ENCODE assay signal across 1 cellular context in the genomic region with DNA sequence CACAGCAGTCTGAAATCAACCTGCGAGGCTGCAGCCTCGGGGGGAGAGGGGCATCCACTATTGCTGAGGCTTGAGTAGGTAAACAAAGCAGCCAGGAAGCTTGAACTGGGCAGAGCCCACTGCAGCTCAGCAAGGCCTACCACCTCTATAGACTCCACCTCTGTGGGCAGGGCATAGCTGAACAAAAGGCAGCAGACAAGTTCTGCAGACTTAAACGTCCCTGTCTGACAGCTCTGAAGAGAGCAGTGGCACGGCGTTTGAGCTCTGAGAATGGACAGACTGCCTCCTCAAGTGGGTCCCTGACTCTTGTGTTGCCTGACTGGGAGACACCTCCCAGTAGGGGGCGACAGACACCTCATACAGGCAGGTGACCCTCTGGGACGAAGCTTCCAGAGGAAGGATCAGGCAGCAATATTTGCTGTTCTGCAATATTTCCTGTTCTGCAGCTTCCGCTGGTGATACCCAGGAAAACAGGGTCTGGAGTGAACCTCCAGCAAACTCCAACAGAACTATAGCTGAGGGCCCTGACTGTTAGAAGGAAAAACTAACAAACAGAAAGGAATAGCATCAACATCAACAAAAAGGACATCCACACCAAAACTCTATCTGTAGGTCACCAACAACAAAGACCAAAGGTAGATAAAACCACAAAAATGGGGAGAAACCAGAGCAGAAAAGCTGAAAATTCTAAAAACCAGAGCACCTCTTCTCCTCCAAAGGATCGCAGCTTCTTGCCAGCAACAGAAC.
TF ChIP-seq lines count a peak whose summit lies in the region.
"Not testable (repeated sequence)": the region's sequence is repeated elsewhere in the genome, so short reads cannot be mapped to it uniquely, and the experiment has no call there.

No MANE protein-coding gene starts in this region.

TF ChIP-seq in HepG2, 621 proteins besides CTCF, POLR2A, EP300 and RAD21 (continued from another document):
- TF ChIP-seq, protein P1, sequence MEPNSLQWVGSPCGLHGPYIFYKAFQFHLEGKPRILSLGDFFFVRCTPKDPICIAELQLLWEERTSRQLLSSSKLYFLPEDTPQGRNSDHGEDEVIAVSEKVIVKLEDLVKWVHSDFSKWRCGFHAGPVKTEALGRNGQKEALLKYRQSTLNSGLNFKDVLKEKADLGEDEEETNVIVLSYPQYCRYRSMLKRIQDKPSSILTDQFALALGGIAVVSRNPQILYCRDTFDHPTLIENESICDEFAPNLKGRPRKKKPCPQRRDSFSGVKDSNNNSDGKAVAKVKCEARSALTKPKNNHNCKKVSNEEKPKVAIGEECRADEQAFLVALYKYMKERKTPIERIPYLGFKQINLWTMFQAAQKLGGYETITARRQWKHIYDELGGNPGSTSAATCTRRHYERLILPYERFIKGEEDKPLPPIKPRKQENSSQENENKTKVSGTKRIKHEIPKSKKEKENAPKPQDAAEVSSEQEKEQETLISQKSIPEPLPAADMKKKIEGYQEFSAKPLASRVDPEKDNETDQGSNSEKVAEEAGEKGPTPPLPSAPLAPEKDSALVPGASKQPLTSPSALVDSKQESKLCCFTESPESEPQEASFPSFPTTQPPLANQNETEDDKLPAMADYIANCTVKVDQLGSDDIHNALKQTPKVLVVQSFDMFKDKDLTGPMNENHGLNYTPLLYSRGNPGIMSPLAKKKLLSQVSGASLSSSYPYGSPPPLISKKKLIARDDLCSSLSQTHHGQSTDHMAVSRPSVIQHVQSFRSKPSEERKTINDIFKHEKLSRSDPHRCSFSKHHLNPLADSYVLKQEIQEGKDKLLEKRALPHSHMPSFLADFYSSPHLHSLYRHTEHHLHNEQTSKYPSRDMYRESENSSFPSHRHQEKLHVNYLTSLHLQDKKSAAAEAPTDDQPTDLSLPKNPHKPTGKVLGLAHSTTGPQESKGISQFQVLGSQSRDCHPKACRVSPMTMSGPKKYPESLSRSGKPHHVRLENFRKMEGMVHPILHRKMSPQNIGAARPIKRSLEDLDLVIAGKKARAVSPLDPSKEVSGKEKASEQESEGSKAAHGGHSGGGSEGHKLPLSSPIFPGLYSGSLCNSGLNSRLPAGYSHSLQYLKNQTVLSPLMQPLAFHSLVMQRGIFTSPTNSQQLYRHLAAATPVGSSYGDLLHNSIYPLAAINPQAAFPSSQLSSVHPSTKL (CRISPR knock-in tag; IDR thresholded peaks at IDR 0.05): peak; percentile 41; the same call in 1 of the 2 replicates
- peak; percentile 25; the same call in 1 of the 2 replicates for TF ChIP-seq ZFY (CRISPR knock-in tag; IDR thresholded peaks at IDR 0.05)
- not testable (repeated sequence) for TF ChIP-seq SOX6 (IDR thresholded peaks at IDR 0.05)
- peak; percentile 28; the same call in 1 of the 2 replicates for TF ChIP-seq SOX6 (CRISPR knock-in tag; IDR thresholded peaks at IDR 0.05)
- peak; percentile 22; the same call in 1 of the 2 replicates for TF ChIP-seq FOSL2 (CRISPR knock-in tag; IDR thresholded peaks at IDR 0.05)
- peak; percentile 36; the same call in 1 of the 2 replicates for TF ChIP-seq YEATS4 (CRISPR knock-in tag; IDR thresholded peaks at IDR 0.05; ENCODE audit: borderline replicate concordance)
- TF ChIP-seq, protein P2, sequence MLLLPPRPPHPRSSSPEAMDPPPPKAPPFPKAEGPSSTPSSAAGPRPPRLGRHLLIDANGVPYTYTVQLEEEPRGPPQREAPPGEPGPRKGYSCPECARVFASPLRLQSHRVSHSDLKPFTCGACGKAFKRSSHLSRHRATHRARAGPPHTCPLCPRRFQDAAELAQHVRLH (CRISPR knock-in tag; IDR thresholded peaks at IDR 0.05; ENCODE audit: borderline replicate concordance, low read depth): 0 out of 2 replicates have a peak, but pooled peaks have one; percentile 58
- 0 out of 2 replicates have a peak, but pooled peaks have one; percentile 44 for TF ChIP-seq ISL2 (CRISPR knock-in tag; IDR thresholded peaks at IDR 0.05)
- TF ChIP-seq, protein P3, sequence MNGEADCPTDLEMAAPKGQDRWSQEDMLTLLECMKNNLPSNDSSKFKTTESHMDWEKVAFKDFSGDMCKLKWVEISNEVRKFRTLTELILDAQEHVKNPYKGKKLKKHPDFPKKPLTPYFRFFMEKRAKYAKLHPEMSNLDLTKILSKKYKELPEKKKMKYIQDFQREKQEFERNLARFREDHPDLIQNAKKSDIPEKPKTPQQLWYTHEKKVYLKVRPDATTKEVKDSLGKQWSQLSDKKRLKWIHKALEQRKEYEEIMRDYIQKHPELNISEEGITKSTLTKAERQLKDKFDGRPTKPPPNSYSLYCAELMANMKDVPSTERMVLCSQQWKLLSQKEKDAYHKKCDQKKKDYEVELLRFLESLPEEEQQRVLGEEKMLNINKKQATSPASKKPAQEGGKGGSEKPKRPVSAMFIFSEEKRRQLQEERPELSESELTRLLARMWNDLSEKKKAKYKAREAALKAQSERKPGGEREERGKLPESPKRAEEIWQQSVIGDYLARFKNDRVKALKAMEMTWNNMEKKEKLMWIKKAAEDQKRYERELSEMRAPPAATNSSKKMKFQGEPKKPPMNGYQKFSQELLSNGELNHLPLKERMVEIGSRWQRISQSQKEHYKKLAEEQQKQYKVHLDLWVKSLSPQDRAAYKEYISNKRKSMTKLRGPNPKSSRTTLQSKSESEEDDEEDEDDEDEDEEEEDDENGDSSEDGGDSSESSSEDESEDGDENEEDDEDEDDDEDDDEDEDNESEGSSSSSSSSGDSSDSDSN (CRISPR knock-in tag; IDR thresholded peaks at IDR 0.05): 0 out of 2 replicates have a peak, but pooled peaks have one; percentile 23
- TF ChIP-seq SMC3 (IDR thresholded peaks at IDR 0.05; ENCODE audit: low read length): peak; percentile 33; the same call in 1 of the 2 replicates
- 0 out of 2 replicates have a peak, but pooled peaks have one; percentile 51 for TF ChIP-seq GATAD2A (CRISPR knock-in tag; IDR thresholded peaks at IDR 0.05)
- 0 out of 2 replicates have a peak, but pooled peaks have one; percentile 24 for TF ChIP-seq EED (CRISPR knock-in tag; IDR thresholded peaks at IDR 0.05)
- TF ChIP-seq, protein P4, sequence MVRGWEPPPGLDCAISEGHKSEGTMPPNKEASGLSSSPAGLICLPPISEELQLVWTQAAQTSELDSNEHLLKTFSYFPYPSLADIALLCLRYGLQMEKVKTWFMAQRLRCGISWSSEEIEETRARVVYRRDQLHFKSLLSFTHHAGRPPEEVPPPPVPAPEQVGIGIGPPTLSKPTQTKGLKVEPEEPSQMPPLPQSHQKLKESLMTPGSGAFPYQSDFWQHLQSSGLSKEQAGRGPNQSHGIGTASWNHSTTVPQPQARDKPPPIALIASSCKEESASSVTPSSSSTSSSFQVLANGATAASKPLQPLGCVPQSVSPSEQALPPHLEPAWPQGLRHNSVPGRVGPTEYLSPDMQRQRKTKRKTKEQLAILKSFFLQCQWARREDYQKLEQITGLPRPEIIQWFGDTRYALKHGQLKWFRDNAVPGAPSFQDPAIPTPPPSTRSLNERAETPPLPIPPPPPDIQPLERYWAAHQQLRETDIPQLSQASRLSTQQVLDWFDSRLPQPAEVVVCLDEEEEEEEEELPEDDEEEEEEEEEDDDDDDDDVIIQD (CRISPR knock-in tag; IDR thresholded peaks at IDR 0.05; ENCODE audit: low read depth): peak; percentile 33; the same call in 1 of the 2 replicates
- peak; percentile 38; the same call in 1 of the 2 replicates for TF ChIP-seq FOXJ3 (CRISPR knock-in tag; IDR thresholded peaks at IDR 0.05; ENCODE audit: borderline replicate concordance)
- 0 out of 2 replicates have a peak, but pooled peaks have one; percentile 39 for TF ChIP-seq KAT7 (CRISPR knock-in tag; IDR thresholded peaks at IDR 0.05; ENCODE audit: borderline replicate concordance)
- TF ChIP-seq, protein P5, sequence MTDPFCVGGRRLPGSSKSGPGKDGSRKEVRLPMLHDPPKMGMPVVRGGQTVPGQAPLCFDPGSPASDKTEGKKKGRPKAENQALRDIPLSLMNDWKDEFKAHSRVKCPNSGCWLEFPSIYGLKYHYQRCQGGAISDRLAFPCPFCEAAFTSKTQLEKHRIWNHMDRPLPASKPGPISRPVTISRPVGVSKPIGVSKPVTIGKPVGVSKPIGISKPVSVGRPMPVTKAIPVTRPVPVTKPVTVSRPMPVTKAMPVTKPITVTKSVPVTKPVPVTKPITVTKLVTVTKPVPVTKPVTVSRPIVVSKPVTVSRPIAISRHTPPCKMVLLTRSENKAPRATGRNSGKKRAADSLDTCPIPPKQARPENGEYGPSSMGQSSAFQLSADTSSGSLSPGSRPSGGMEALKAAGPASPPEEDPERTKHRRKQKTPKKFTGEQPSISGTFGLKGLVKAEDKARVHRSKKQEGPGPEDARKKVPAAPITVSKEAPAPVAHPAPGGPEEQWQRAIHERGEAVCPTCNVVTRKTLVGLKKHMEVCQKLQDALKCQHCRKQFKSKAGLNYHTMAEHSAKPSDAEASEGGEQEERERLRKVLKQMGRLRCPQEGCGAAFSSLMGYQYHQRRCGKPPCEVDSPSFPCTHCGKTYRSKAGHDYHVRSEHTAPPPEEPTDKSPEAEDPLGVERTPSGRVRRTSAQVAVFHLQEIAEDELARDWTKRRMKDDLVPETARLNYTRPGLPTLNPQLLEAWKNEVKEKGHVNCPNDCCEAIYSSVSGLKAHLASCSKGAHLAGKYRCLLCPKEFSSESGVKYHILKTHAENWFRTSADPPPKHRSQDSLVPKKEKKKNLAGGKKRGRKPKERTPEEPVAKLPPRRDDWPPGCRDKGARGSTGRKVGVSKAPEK (CRISPR knock-in tag; IDR thresholded peaks at IDR 0.05; ENCODE audit: borderline replicate concordance): 0 out of 2 replicates have a peak, but pooled peaks have one; percentile 32
- peak; percentile 68; the same call in 1 of the 2 replicates for TF ChIP-seq ZNF292 (CRISPR knock-in tag; IDR thresholded peaks at IDR 0.05; ENCODE audit: borderline replicate concordance, low read depth)
- 0 out of 2 replicates have a peak, but pooled peaks have one; percentile 26 for TF ChIP-seq PHF21A (CRISPR knock-in tag; IDR thresholded peaks at IDR 0.05)
- TF ChIP-seq, protein P6, sequence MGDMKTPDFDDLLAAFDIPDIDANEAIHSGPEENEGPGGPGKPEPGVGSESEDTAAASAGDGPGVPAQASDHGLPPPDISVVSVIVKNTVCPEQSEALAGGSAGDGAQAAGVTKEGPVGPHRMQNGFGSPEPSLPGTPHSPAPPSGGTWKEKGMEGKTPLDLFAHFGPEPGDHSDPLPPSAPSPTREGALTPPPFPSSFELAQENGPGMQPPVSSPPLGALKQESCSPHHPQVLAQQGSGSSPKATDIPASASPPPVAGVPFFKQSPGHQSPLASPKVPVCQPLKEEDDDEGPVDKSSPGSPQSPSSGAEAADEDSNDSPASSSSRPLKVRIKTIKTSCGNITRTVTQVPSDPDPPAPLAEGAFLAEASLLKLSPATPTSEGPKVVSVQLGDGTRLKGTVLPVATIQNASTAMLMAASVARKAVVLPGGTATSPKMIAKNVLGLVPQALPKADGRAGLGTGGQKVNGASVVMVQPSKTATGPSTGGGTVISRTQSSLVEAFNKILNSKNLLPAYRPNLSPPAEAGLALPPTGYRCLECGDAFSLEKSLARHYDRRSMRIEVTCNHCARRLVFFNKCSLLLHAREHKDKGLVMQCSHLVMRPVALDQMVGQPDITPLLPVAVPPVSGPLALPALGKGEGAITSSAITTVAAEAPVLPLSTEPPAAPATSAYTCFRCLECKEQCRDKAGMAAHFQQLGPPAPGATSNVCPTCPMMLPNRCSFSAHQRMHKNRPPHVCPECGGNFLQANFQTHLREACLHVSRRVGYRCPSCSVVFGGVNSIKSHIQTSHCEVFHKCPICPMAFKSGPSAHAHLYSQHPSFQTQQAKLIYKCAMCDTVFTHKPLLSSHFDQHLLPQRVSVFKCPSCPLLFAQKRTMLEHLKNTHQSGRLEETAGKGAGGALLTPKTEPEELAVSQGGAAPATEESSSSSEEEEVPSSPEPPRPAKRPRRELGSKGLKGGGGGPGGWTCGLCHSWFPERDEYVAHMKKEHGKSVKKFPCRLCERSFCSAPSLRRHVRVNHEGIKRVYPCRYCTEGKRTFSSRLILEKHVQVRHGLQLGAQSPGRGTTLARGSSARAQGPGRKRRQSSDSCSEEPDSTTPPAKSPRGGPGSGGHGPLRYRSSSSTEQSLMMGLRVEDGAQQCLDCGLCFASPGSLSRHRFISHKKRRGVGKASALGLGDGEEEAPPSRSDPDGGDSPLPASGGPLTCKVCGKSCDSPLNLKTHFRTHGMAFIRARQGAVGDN (CRISPR knock-in tag; IDR thresholded peaks at IDR 0.05): peak; percentile 28; the same call in 1 of the 2 replicates
- TF ChIP-seq ZNF644 (CRISPR knock-in tag; IDR thresholded peaks at IDR 0.05; ENCODE audit: low read depth): peak; percentile 40; the same call in 1 of the 2 replicates
- 0 out of 2 replicates have a peak, but pooled peaks have one; percentile 38 for TF ChIP-seq ZNF350 (CRISPR knock-in tag; IDR thresholded peaks at IDR 0.05; ENCODE audit: borderline replicate concordance, low read depth)
